ENCODE assay signal across 6 cellular contexts in the genomic region with DNA sequence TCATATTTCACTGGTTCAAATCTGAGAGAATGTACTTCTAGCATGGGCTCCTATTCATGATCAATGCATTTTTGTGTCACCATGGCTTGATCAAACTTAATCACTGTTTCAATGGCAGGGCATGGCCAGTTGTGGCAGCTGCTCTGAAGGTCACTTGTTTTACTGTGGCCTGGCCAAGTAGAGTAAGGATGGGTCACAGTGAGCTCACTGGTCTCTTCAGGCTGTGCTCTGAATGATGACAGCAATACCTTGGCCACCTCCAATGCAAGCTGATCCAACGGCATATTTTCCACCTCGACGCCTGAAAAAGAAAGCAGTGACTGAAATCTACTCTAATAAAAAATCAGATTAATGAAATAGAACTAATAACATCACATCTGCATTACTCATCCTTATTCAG. TPM values are rescaled to one million over a fixed set of nuclear protein-coding genes. Genes with fewer than 3 reads are reported as not detected.
A peak's percentile ranks its signal among the peaks of the same experiment; 100 is the strongest.
DNase-seq lines count a peak whose midpoint lies in the region; ATAC-seq and TF ChIP-seq lines count a peak whose summit lies in the region.
"Not testable (repeated sequence)": the region's sequence is repeated elsewhere in the genome, so short reads cannot be mapped to it uniquely, and the experiment has no call there.

No MANE protein-coding gene starts in this region.

- not testable (repeated sequence) for DNase-seq in Panc1 (ENCODE audit: low read depth, low spot score); activated CD8-positive, alpha-beta memory T cell treated with anti-CD3 and anti-CD28 coated beads, Interleukin-2, amount 10 ng/mL, durations not matched to agents 7 days and 5 days; effector memory CD8-positive, alpha-beta T cell; left cardiac atrium; left lobe of liver (ENCODE audit: low spot score); natural killer cell treated with Interleukin-12 subunit alpha and Interleukin-12 subunit beta and Interleukin-15 and Interleukin-18, amount 100 ng/mL, for 72 hours (ENCODE audit: low spot score)

- not testable (repeated sequence) for H3K4me3 Mint-ChIP-seq in activated CD8-positive, alpha-beta memory T cell treated with anti-CD3 and anti-CD28 coated beads, Interleukin-2, amount 10 ng/mL, durations not matched to agents 7 days and 5 days
- peak overlapping the region in 1 of 2 donors; percentile 46 for H3K4me3 Mint-ChIP-seq in effector memory CD8-positive, alpha-beta T cell
- peak overlapping the region; percentile 8 for H3K4me3 Mint-ChIP-seq in natural killer cell treated with Interleukin-12 subunit alpha and Interleukin-12 subunit beta and Interleukin-15 and Interleukin-18, amount 100 ng/mL, for 72 hours

- not testable (repeated sequence) for H3K4me1 ChIP-seq in Panc1 (ENCODE audit: control insufficient read depth, insufficient read depth, low read length)

- H3K27ac ChIP-seq in Panc1 (ENCODE audit: low read length): not testable (repeated sequence)

- not testable (repeated sequence) for H3K27me3 Mint-ChIP-seq in activated CD8-positive, alpha-beta memory T cell treated with anti-CD3 and anti-CD28 coated beads, Interleukin-2, amount 10 ng/mL, durations not matched to agents 7 days and 5 days; effector memory CD8-positive, alpha-beta T cell; natural killer cell treated with Interleukin-12 subunit alpha and Interleukin-12 subunit beta and Interleukin-15 and Interleukin-18, amount 100 ng/mL, for 72 hours

- H3K27me3 ChIP-seq in Panc1 (ENCODE audit: control insufficient read depth, insufficient read depth, low read length): not testable (repeated sequence)

- intact Hi-C loops in Panc1 (cut with micrococcal nuclease; ENCODE audit: unreplicated experiment); left cardiac atrium (cut with DNase I): not testable (repeated sequence)

- not testable (repeated sequence) for H3K9me3 Mint-ChIP-seq in activated CD8-positive, alpha-beta memory T cell treated with anti-CD3 and anti-CD28 coated beads, Interleukin-2, amount 10 ng/mL, durations not matched to agents 7 days and 5 days (ENCODE audit: low read depth); effector memory CD8-positive, alpha-beta T cell; natural killer cell treated with Interleukin-12 subunit alpha and Interleukin-12 subunit beta and Interleukin-15 and Interleukin-18, amount 100 ng/mL, for 72 hours

- TSS peak; percentile 37 for BruUV-seq in Panc1 (replicated peaks; lab: Mats Ljungman, UMichigan)

- TF ChIP-seq CTCF in Panc1 (IDR thresholded peaks at IDR 0.05): not testable (repeated sequence)

- peak overlapping the region; percentile 46 for H3K27ac Mint-ChIP-seq in activated CD8-positive, alpha-beta memory T cell treated with anti-CD3 and anti-CD28 coated beads, Interleukin-2, amount 10 ng/mL, durations not matched to agents 7 days and 5 days
- H3K27ac Mint-ChIP-seq in effector memory CD8-positive, alpha-beta T cell: peak overlapping the region; percentile 68 to 96
- H3K27ac Mint-ChIP-seq in natural killer cell treated with Interleukin-12 subunit alpha and Interleukin-12 subunit beta and Interleukin-15 and Interleukin-18, amount 100 ng/mL, for 72 hours: peak overlapping the region; percentile 52 to 82

- not testable (repeated sequence) for H3K4me3 ChIP-seq in Panc1 (ENCODE audit: low read depth in 2 of 2, low read length in 2 of 2)

- CTCF ChIA-PET in Panc1 (lab: Charles Lee): not testable (repeated sequence)
- CTCF ChIA-PET in activated CD8-positive, alpha-beta memory T cell treated with anti-CD3 and anti-CD28 coated beads, Interleukin-2, amount 10 ng/mL, durations not matched to agents 7 days and 5 days (lab: Charles Lee): interaction anchor here (1.3 to 2.3 kb wide), 3 partner anchors 36 to 75 kb away, joined by 3 to 7 read pairs (median 6); no protein-coding TSS in a partner anchor

- not testable (repeated sequence) for H3K9me3 ChIP-seq in Panc1 (ENCODE audit: control insufficient read depth, insufficient read depth, low read depth, low read length)

- H3K36me3 Mint-ChIP-seq in activated CD8-positive, alpha-beta memory T cell treated with anti-CD3 and anti-CD28 coated beads, Interleukin-2, amount 10 ng/mL, durations not matched to agents 7 days and 5 days: peaks cover 66% of the 10 kb centered on the region
- peaks cover 15% of the 10 kb centered on the region for H3K36me3 Mint-ChIP-seq in effector memory CD8-positive, alpha-beta T cell (ENCODE audit: insufficient read depth)
- H3K36me3 Mint-ChIP-seq in natural killer cell treated with Interleukin-12 subunit alpha and Interleukin-12 subunit beta and Interleukin-15 and Interleukin-18, amount 100 ng/mL, for 72 hours: peaks cover 50% of the 10 kb centered on the region

- not testable (repeated sequence) for H3K36me3 ChIP-seq in Panc1 (ENCODE audit: control insufficient read depth, insufficient read depth, low read length)

- in situ Hi-C loops in Panc1 (cut with HindIII; ENCODE audit: low pct_unique_long_range_greater_than_20kb, low sequenced_read_pairs): not testable (repeated sequence)

- H3K4me1 Mint-ChIP-seq in activated CD8-positive, alpha-beta memory T cell treated with anti-CD3 and anti-CD28 coated beads, Interleukin-2, amount 10 ng/mL, durations not matched to agents 7 days and 5 days: peaks cover 38% of the 10 kb centered on the region
- H3K4me1 Mint-ChIP-seq in effector memory CD8-positive, alpha-beta T cell (ENCODE audit: low read depth in 2 of 2): peaks cover 42 to 44% of the 10 kb centered on the region in 2 donors
- H3K4me1 Mint-ChIP-seq in natural killer cell treated with Interleukin-12 subunit alpha and Interleukin-12 subunit beta and Interleukin-15 and Interleukin-18, amount 100 ng/mL, for 72 hours (ENCODE audit: low read depth in 2 of 2): peaks cover 50 to 54% of the 10 kb centered on the region in 2 donors

- ATAC-seq in Panc1; activated CD8-positive, alpha-beta memory T cell treated with anti-CD3 and anti-CD28 coated beads, Interleukin-2, amount 10 ng/mL, durations not matched to agents 7 days and 5 days; effector memory CD8-positive, alpha-beta T cell (replicated peaks); natural killer cell treated with Interleukin-12 subunit alpha and Interleukin-12 subunit beta and Interleukin-15 and Interleukin-18, amount 100 ng/mL, for 72 hours: not testable (repeated sequence)
- peak; percentile 44 to 74 for ATAC-seq in left cardiac atrium
- peak; percentile 47 for ATAC-seq in left lobe of liver

- POLR2A ChIA-PET in Panc1 (lab: Charles Lee): not testable (repeated sequence)

RNA-seq across cellular contexts. Expression of gene ACAA2, which starts 29.7 kb away (rescaled TPM):
- total RNA-seq in Panc1 (2021; ENCODE audit: unreplicated experiment) (50.8 TPM), left cardiac atrium (100 to 1,000 TPM; 137 to 155 TPM), left lobe of liver (572 TPM)
- 38.6 TPM for polyA plus RNA-seq in Panc1 (2012; ENCODE audit: insufficient read length)
- total RNA-seq in activated CD8-positive, alpha-beta memory T cell treated with anti-CD3 and anti-CD28 coated beads, Interleukin-2, amount 10 ng/mL, durations not matched to agents 7 days and 5 days: 100 to 1,000 TPM in 1 of 2 experiments, 10 to 100 TPM in 1; 73.6 to 105 TPM
- 100 to 1,000 TPM in 1 of 2 donors, 10 to 100 TPM in 1; 63.7 to 125 TPM for total RNA-seq in natural killer cell treated with Interleukin-12 subunit alpha and Interleukin-12 subunit beta and Interleukin-15 and Interleukin-18, amount 100 ng/mL, for 72 hours
